18 cellular contexts compared by ENCODE assay signal in genomic region chr3:50862221-50862620, GRCh38.
A peak's percentile ranks its signal among the peaks of the same experiment; 100 is the strongest.
DNase-seq lines count a peak whose midpoint lies in the region; ATAC-seq and TF ChIP-seq lines count a peak whose summit lies in the region.
"Had no signal": no experiment of that assay in that cellular context is flagged by ENCODE, and none has a peak within 500 bp of the region (broad histone marks: within the 10 kb centered on the region; RNA-seq: fewer than 3 reads in every experiment).

No MANE protein-coding gene starts in this region.

- H3K9me3 ChIP-seq in Karpas-422 (ENCODE audit: low read length) (no peaks in the 10 kb centered on the region), neural progenitor cell (ENCODE audit: low read depth) (no peaks in the 10 kb centered on the region)
- no peaks in the 10 kb centered on the region for H3K9me3 ChIP-seq in CD4-positive, alpha-beta memory T cell (ENCODE audit: control insufficient read depth in 1 of 2, low read length in 2 of 2)
- H3K9me3 ChIP-seq: MG63, Peyer's patch had no signal

- H3K36me3 Mint-ChIP-seq in neural progenitor cell: no peaks in the 10 kb centered on the region
- H3K36me3 Mint-ChIP-seq in CD4-positive, alpha-beta memory T cell: no peaks in the 10 kb centered on the region
- no peaks in the 10 kb centered on the region for H3K36me3 Mint-ChIP-seq in activated CD4-positive, alpha-beta T cell treated with anti-CD3 and anti-CD28 coated beads, Interleukin-2, amount 10 ng/mL, durations not matched to agents 7 days and 5 days (ENCODE audit: low read depth)

- H3K4me1 ChIP-seq in Karpas-422 (ENCODE audit: low read length) (no peaks in the 10 kb centered on the region), neural progenitor cell (no peaks in the 10 kb centered on the region)
- no peaks in the 10 kb centered on the region for H3K4me1 ChIP-seq in CD4-positive, alpha-beta memory T cell (ENCODE audit: insufficient read depth, low read length)
- H3K4me1 ChIP-seq: BLaER1, left ventricle myocardium inferior, Peyer's patch had no signal

- no peaks in the 10 kb centered on the region for H4K20me1 ChIP-seq in Karpas-422 (ENCODE audit: insufficient read depth, low read depth, low read length)
- no peaks in the 10 kb centered on the region for H4K20me1 ChIP-seq in neural progenitor cell (ENCODE audit: low read depth)
- H4K20me1 ChIP-seq: BLaER1 had no signal

- H2AFZ ChIP-seq in Karpas-422 (ENCODE audit: low read length) (no peak overlapping the region), neural progenitor cell (replicated peaks) (no peak overlapping the region)

- H3K79me2 ChIP-seq in Karpas-422 (ENCODE audit: low read length): no peaks in the 10 kb centered on the region
- H3K79me2 ChIP-seq in neural progenitor cell (ENCODE audit: low read depth): peaks cover 39% of the 10 kb centered on the region

- H3K4me2 ChIP-seq in Karpas-422 (ENCODE audit: low read depth, low read length, poor library complexity, severe bottlenecking) (no peak overlapping the region), neural progenitor cell (no peak overlapping the region)
- H3K4me2 ChIP-seq: BLaER1 had no signal

- POLR2A ChIA-PET in CD4-positive, alpha-beta memory T cell (lab: Charles Lee; ENCODE audit: partially characterized antibody): no interaction called here
- POLR2A ChIA-PET in activated CD4-positive, alpha-beta T cell treated with anti-CD3 and anti-CD28 coated beads, Interleukin-2, amount 10 ng/mL, durations not matched to agents 7 days and 5 days (lab: Charles Lee): no interaction called here

- CTCF ChIA-PET in CD4-positive, alpha-beta memory T cell (lab: Charles Lee; ENCODE audit: partially characterized antibody): no interaction called here
- CTCF ChIA-PET in activated CD4-positive, alpha-beta T cell treated with anti-CD3 and anti-CD28 coated beads, Interleukin-2, amount 10 ng/mL, durations not matched to agents 7 days and 5 days (lab: Charles Lee): no interaction called here

- H3K4me3 ChIP-seq in Karpas-422 (ENCODE audit: low read length): no peak overlapping the region
- no peak overlapping the region for H3K4me3 ChIP-seq in neural progenitor cell
- H3K4me3 ChIP-seq in CD4-positive, alpha-beta memory T cell (ENCODE audit: low read length in 2 of 2): no peak overlapping the region
- H3K4me3 ChIP-seq: BLaER1, dorsolateral prefrontal cortex, gastroesophageal sphincter, left ventricle myocardium inferior, MG63, Peyer's patch had no signal

- in situ Hi-C loops in SK-MEL-5 (cut with HindIII; ENCODE audit: low pct_unique_long_range_greater_than_20kb, low sequenced_read_pairs): no loop called here

- no peaks in the 10 kb centered on the region for H3K9me2 ChIP-seq in Karpas-422 (replicated peaks; ENCODE audit: insufficient read depth, low read length)

- H3K36me3 ChIP-seq in Karpas-422 (ENCODE audit: insufficient read depth, low read length) (no peaks in the 10 kb centered on the region), neural progenitor cell (no peaks in the 10 kb centered on the region)
- H3K36me3 ChIP-seq in CD4-positive, alpha-beta memory T cell (ENCODE audit: insufficient read depth, low read length): no peaks in the 10 kb centered on the region
- H3K36me3 ChIP-seq: BLaER1, gastroesophageal sphincter, left ventricle myocardium inferior, MG63, Peyer's patch had no signal

- no peaks in the 10 kb centered on the region for H3F3A ChIP-seq in neural progenitor cell (ENCODE audit: low read depth)

- H3K9me3 Mint-ChIP-seq in neural progenitor cell: peaks cover 20% of the 10 kb centered on the region
- H3K9me3 Mint-ChIP-seq in CD4-positive, alpha-beta memory T cell: peaks cover 3 to 21% (median 8%) of the 10 kb centered on the region in 8 donors
- H3K9me3 Mint-ChIP-seq in activated CD4-positive, alpha-beta T cell treated with anti-CD3 and anti-CD28 coated beads, Interleukin-2, amount 10 ng/mL, durations not matched to agents 7 days and 5 days: no peaks in the 10 kb centered on the region

- peak; percentile 6 for TF ChIP-seq CTCF in neural progenitor cell (IDR thresholded peaks at IDR 0.05)

- no peak overlapping the region for H3K9ac ChIP-seq in Karpas-422 (ENCODE audit: low read length)
- no peak overlapping the region for H3K9ac ChIP-seq in neural progenitor cell
- H3K9ac ChIP-seq: BLaER1 had no signal

- no peak overlapping the region for H3K27ac Mint-ChIP-seq in neural progenitor cell
- no peak overlapping the region for H3K27ac Mint-ChIP-seq in CD4-positive, alpha-beta memory T cell
- no peak overlapping the region for H3K27ac Mint-ChIP-seq in activated CD4-positive, alpha-beta T cell treated with anti-CD3 and anti-CD28 coated beads, Interleukin-2, amount 10 ng/mL, durations not matched to agents 7 days and 5 days

- intact Hi-C loops in CD4-positive, alpha-beta memory T cell (cut with micrococcal nuclease): no loop called here

- no peak for ATAC-seq in HG02571 (IDR thresholded peaks at IDR 0.05; ENCODE audit: unreplicated experiment)
- ATAC-seq: gastroesophageal sphincter had no signal

- peaks cover 8% of the 10 kb centered on the region for H3K27me3 Mint-ChIP-seq in neural progenitor cell (ENCODE audit: insufficient read depth, low read depth)
- peaks cover 6 to 8% of the 10 kb centered on the region in 2 donors for H3K27me3 Mint-ChIP-seq in CD4-positive, alpha-beta memory T cell
- peaks cover 23% of the 10 kb centered on the region for H3K27me3 Mint-ChIP-seq in activated CD4-positive, alpha-beta T cell treated with anti-CD3 and anti-CD28 coated beads, Interleukin-2, amount 10 ng/mL, durations not matched to agents 7 days and 5 days

- H3K4me1 Mint-ChIP-seq in neural progenitor cell: no peaks in the 10 kb centered on the region
- no peaks in the 10 kb centered on the region for H3K4me1 Mint-ChIP-seq in CD4-positive, alpha-beta memory T cell
- no peaks in the 10 kb centered on the region for H3K4me1 Mint-ChIP-seq in activated CD4-positive, alpha-beta T cell treated with anti-CD3 and anti-CD28 coated beads, Interleukin-2, amount 10 ng/mL, durations not matched to agents 7 days and 5 days

- no peak overlapping the region for H3K27ac ChIP-seq in Karpas-422 (ENCODE audit: low read length)
- H3K27ac ChIP-seq in neural progenitor cell: no peak overlapping the region
- no peak overlapping the region for H3K27ac ChIP-seq in CD4-positive, alpha-beta memory T cell (ENCODE audit: low read depth, low read length)
- H3K27ac ChIP-seq: BLaER1, dorsolateral prefrontal cortex, gastroesophageal sphincter, left ventricle myocardium inferior, Peyer's patch had no signal

- no peaks in the 10 kb centered on the region for H3K27me3 ChIP-seq in Karpas-422 (ENCODE audit: low read length)
- H3K27me3 ChIP-seq in neural progenitor cell: no peaks in the 10 kb centered on the region
- H3K27me3 ChIP-seq in CD4-positive, alpha-beta memory T cell (ENCODE audit: insufficient read depth, low read length): no peaks in the 10 kb centered on the region
- H3K27me3 ChIP-seq: BLaER1, dorsolateral prefrontal cortex, gastroesophageal sphincter, MG63, Peyer's patch had no signal

- DNase-seq in DMS53 (lab: John Stamatoyannopoulos, UW) (peak; percentile 2), DMS53 treated with DMSO at 0.1 percent for 48 hours (lab: John Stamatoyannopoulos, UW; ENCODE audit: unreplicated experiment) (no peak), Karpas-422 (peak; percentile 45), SK-MEL-5 (ENCODE audit: low read depth, low spot score) (peak; percentile 28), neural progenitor cell (ENCODE audit: low spot score) (peak; percentile 16)
- no peak for DNase-seq in CD4-positive, alpha-beta memory T cell
- DNase-seq in activated CD4-positive, alpha-beta T cell treated with anti-CD3 and anti-CD28 coated beads, Interleukin-2, amount 10 ng/mL, durations not matched to agents 7 days and 5 days: no peak
- DNase-seq: activated CD4-positive, CD25-positive, alpha-beta regulatory T cell treated with anti-CD3 and anti-CD28 coated beads, Interleukin-2, amount 50 U/mL, for 72 hours; dorsolateral prefrontal cortex; erythroblast; left ventricle myocardium inferior; MG63; NCI-H1930; Peyer's patch; T-helper 9 cell had no signal

- no peak overlapping the region for H3K4me3 Mint-ChIP-seq in neural progenitor cell
- H3K4me3 Mint-ChIP-seq in CD4-positive, alpha-beta memory T cell: no peak overlapping the region
- H3K4me3 Mint-ChIP-seq in activated CD4-positive, alpha-beta T cell treated with anti-CD3 and anti-CD28 coated beads, Interleukin-2, amount 10 ng/mL, durations not matched to agents 7 days and 5 days: no peak overlapping the region

Comparison
In these comparisons a context has a peak if more than half of its experiments do, and no peak if none do; other contexts are left out.
1. DNase-seq: peak in DMS53 (single experiment), Karpas-422 (single experiment), SK-MEL-5 (single experiment) and neural progenitor cell (single experiment); none in DMS53 treated with DMSO at 0.1 percent for 48 hours (single experiment), CD4-positive, alpha-beta memory T cell (0 of 5) and activated CD4-positive, alpha-beta T cell treated with anti-CD3 and anti-CD28 coated beads, Interleukin-2, amount 10 ng/mL, durations not matched to agents 7 days and 5 days (single experiment).